Comparison of ENCODE assay signal across 14 cellular contexts in genomic region chr14:102164241-102164641, GRCh38.
DNase-seq lines count a peak whose midpoint lies in the region; ATAC-seq, FAIRE-seq and TF ChIP-seq lines count a peak whose summit lies in the region.
"Had no signal": no experiment of that assay in that cellular context is flagged by ENCODE, and none has a peak within 500 bp of the region (broad histone marks: within the 10 kb centered on the region; RNA-seq: fewer than 3 reads in every experiment).

No MANE protein-coding gene starts in this region.

- TF ChIP-seq CTCF in RWPE1 (conservative IDR thresholded peaks at IDR 0.05; ENCODE audit: low read depth) = no peak
- TF ChIP-seq CTCF in neutrophil (IDR thresholded peaks at IDR 0.05) = no peak

- H3K36me3 ChIP-seq in neutrophil = peaks cover 3% of the 10 kb centered on the region

- no peak for ATAC-seq in HG03342 (IDR thresholded peaks at IDR 0.05; ENCODE audit: unreplicated experiment)
- ATAC-seq in GM19351 (IDR thresholded peaks at IDR 0.05; ENCODE audit: unreplicated experiment) = no peak

- CTCF ChIA-PET in RWPE1 (lab: Yijun Ruan, JAX) = interaction anchor here (0.6 to 0.8 kb wide), 3 partner anchors 15 to 213 kb away, joined by 3 read pairs; no protein-coding TSS in a partner anchor

- TF ChIP-seq POLR2A in H54 (IDR thresholded peaks at IDR 0.05; ENCODE audit: low read depth, low read length) (no peak), erythroblast (IDR thresholded peaks at IDR 0.05; ENCODE audit: low read length) (no peak)

- no peaks in the 10 kb centered on the region for H3K9me3 ChIP-seq in neutrophil
- H3K9me3 ChIP-seq: SJSA1 had no signal

- H3K4me1 ChIP-seq in neutrophil (ENCODE audit: control insufficient read depth in 1 of 2, insufficient read depth in 1 of 2, low read depth in 1 of 2, low read length in 1 of 2) = peaks cover 9 to 16% of the 10 kb centered on the region in 2 experiments

- H3K4me3 ChIP-seq in neutrophil (ENCODE audit: low read depth in 1 of 2, low read length in 1 of 2) = no peak overlapping the region
- H3K4me3 ChIP-seq: dorsolateral prefrontal cortex, SJSA1 had no signal

- H3K27ac ChIP-seq in RWPE1 (peak overlapping the region; percentile 16; the same call in 1 of the 2 replicates), neutrophil (peak overlapping the region; percentile 55)
- H3K27ac ChIP-seq: SJSA1 had no signal

- DNase-seq in H54 (ENCODE audit: insufficient read length, low spot score) = no peak
- DNase-seq in RWPE1 (ENCODE audit: low spot score) = no peak
- peak; percentile 40 to 59 for DNase-seq in erythroblast (lab: John Stamatoyannopoulos, UW)
- no peak for DNase-seq in activated effector memory CD4-positive, alpha-beta T cell treated with Interleukin-2 at 50 U/mL for 16 hours
- DNase-seq in activated naive CD4-positive, alpha-beta T cell treated with anti-CD3 and anti-CD28 coated beads, Interleukin-2, amount 50 U/mL, for 16 hours = no peak
- DNase-seq: activated CD4-positive, alpha-beta T cell treated with anti-CD3 and anti-CD28 coated beads for 1 hour; COR-L47; dorsolateral prefrontal cortex; NCI-H345; stimulated activated CD4-positive, alpha-beta T cell treated with anti-CD3 and anti-CD28 coated beads, Interleukin-4, amount 100 ng/mL, for 4 hours had no signal

- peak; percentile 93 for FAIRE-seq in H54 (lab: Jason Lieb, UNC)

- no peaks in the 10 kb centered on the region for H3K27me3 ChIP-seq in neutrophil
- H3K27me3 ChIP-seq: dorsolateral prefrontal cortex, SJSA1 had no signal

- POLR2A ChIA-PET in RWPE1 (lab: Yijun Ruan, JAX; ENCODE audit: low non-redundant PET) = interaction anchor here (0.6 kb wide), 1 partner anchor 73 kb away, joined by 4 read pairs; no protein-coding TSS in a partner anchor

Comparison
In these comparisons a context has a peak if more than half of its experiments do, and no peak if none do; other contexts are left out.
1. DNase-seq: peak in erythroblast (2 of 2); none in H54 (single experiment), RWPE1 (single experiment), activated effector memory CD4-positive, alpha-beta T cell treated with Interleukin-2 at 50 U/mL for 16 hours (single experiment) and activated naive CD4-positive, alpha-beta T cell treated with anti-CD3 and anti-CD28 coated beads, Interleukin-2, amount 50 U/mL, for 16 hours (single experiment).